ENCODE assay signal across 14 cellular contexts in genomic region chr7:129739427-129739826, GRCh38.
A peak's percentile ranks its signal among the peaks of the same experiment; 100 is the strongest.
DNase-seq lines count a peak whose midpoint lies in the region; ATAC-seq, FAIRE-seq and TF ChIP-seq lines count a peak whose summit lies in the region.
"Had no signal": no experiment of that assay in that cellular context is flagged by ENCODE, and none has a peak within 500 bp of the region (broad histone marks: within the 10 kb centered on the region; RNA-seq: fewer than 3 reads in every experiment).

No MANE protein-coding gene starts in this region.

- no peaks in the 10 kb centered on the region for H4K20me1 ChIP-seq in endothelial cell of umbilical vein (replicated peaks; ENCODE audit: control insufficient read depth, extremely low read depth, insufficient read depth, low read length)

- intact Hi-C loops in endothelial cell of umbilical vein (cut with micrococcal nuclease), result no loop called here

- no peak overlapping the region for H3K4me3 ChIP-seq in endothelial cell of umbilical vein (replicated peaks in 1 of 3; ENCODE audit: insufficient read depth in 1 of 3, low read depth in 1 of 3, low read length in 3 of 3)
- H3K4me3 ChIP-seq: upper lobe of left lung had no signal

- peaks cover 2 to 5% of the 10 kb centered on the region in 2 experiments for H3K36me3 ChIP-seq in endothelial cell of umbilical vein (ENCODE audit: control insufficient read depth in 2 of 2, extremely low read depth in 1 of 2, insufficient read depth in 2 of 2, low read length in 2 of 2)

- no peak for TF ChIP-seq POLR2A in endothelial cell of umbilical vein (IDR thresholded peaks at IDR 0.05; ENCODE audit: low read depth, low read length)

- no peaks in the 10 kb centered on the region for H3K9me3 Mint-ChIP-seq in mesothelial cell of epicardium
- H3K9me3 Mint-ChIP-seq: natural killer cell had no signal

- peak overlapping the region; percentile 72 for H3K27ac Mint-ChIP-seq in mesothelial cell of epicardium
- H3K27ac Mint-ChIP-seq: natural killer cell had no signal

- no peak overlapping the region for H3K4me3 Mint-ChIP-seq in mesothelial cell of epicardium
- H3K4me3 Mint-ChIP-seq: natural killer cell had no signal

- peak; percentile 89 for FAIRE-seq in endothelial cell of umbilical vein (lab: Jason Lieb, UNC)

- dilution Hi-C loops in endothelial cell of umbilical vein (cut with MboI; ENCODE audit: extremely low pct_ligation_motif_present, low sequenced_read_pairs), result no loop called here

- ATAC-seq in GM18867 (IDR thresholded peaks at IDR 0.05; ENCODE audit: unreplicated experiment) (no peak), GM18517 (IDR thresholded peaks at IDR 0.05; ENCODE audit: unreplicated experiment) (no peak)
- ATAC-seq: natural killer cell had no signal

- peaks cover 38% of the 10 kb centered on the region for H3K4me1 Mint-ChIP-seq in mesothelial cell of epicardium
- H3K4me1 Mint-ChIP-seq: natural killer cell had no signal

- H2AFZ ChIP-seq in endothelial cell of umbilical vein (ENCODE audit: low read depth, low read length), result no peak overlapping the region

- H3K79me2 ChIP-seq in endothelial cell of umbilical vein (ENCODE audit: control insufficient read depth, insufficient read depth, low read length), result no peaks in the 10 kb centered on the region

- no TSS peak for BruUV-seq in endothelial cell of umbilical vein (replicated peaks; lab: Mats Ljungman, UMichigan)

- H3K36me3 Mint-ChIP-seq in mesothelial cell of epicardium, result peaks cover 14% of the 10 kb centered on the region
- H3K36me3 Mint-ChIP-seq: natural killer cell had no signal

- peaks cover 15% of the 10 kb centered on the region for H3K4me1 ChIP-seq in endothelial cell of umbilical vein (ENCODE audit: control insufficient read depth, extremely low read depth, insufficient read depth, low read length)

- H3K27ac ChIP-seq in endothelial cell of umbilical vein (ENCODE audit: insufficient read depth, low read depth, low read length), result peak overlapping the region; percentile 16
- H3K27ac ChIP-seq: upper lobe of left lung had no signal

- H3K9ac ChIP-seq in endothelial cell of umbilical vein (replicated peaks; ENCODE audit: extremely low read depth, insufficient read depth, low read length), result no peak overlapping the region

- H3K27me3 ChIP-seq in endothelial cell of umbilical vein (ENCODE audit: control insufficient read depth in 2 of 2, insufficient read depth in 2 of 2, low read length in 2 of 2), result no peaks in the 10 kb centered on the region
- H3K27me3 ChIP-seq: upper lobe of left lung had no signal

- POLR2A ChIA-PET in endothelial cell of umbilical vein (lab: Charles Lee), result no interaction called here

- no peaks in the 10 kb centered on the region for H3K9me3 ChIP-seq in endothelial cell of umbilical vein (replicated peaks; ENCODE audit: control insufficient read depth, insufficient read depth, low read length)
- H3K9me3 ChIP-seq: upper lobe of left lung had no signal

- H3K9me1 ChIP-seq in endothelial cell of umbilical vein (replicated peaks; ENCODE audit: control insufficient read depth, extremely low read depth, insufficient read depth, low read length), result no peaks in the 10 kb centered on the region

- DNase-seq in EL, result peak; percentile 8
- peak; percentile 68 for DNase-seq in NCI-H2107 treated with DMSO at 0.1 percent for 48 hours (lab: John Stamatoyannopoulos, UW; ENCODE audit: unreplicated experiment)
- DNase-seq in endothelial cell of umbilical vein (ENCODE audit: low read depth, low spot score), result peak; percentile 54
- no peak for DNase-seq in mesothelial cell of epicardium (ENCODE audit: low spot score in 2 of 2, unreplicated experiment in 2 of 2)
- DNase-seq in activated CD4-positive, CD25-positive, alpha-beta regulatory T cell treated with anti-CD3 and anti-CD28 coated beads, Interleukin-2, amount 50 U/mL, for 72 hours, result no peak
- no peak for DNase-seq in NCI-H187 (lab: John Stamatoyannopoulos, UW)
- DNase-seq: aorta, glutamatergic neuron, natural killer cell, NCI-H1436 treated with DMSO at 0.1 percent for 48 hours, SIG-M5, upper lobe of left lung had no signal

- no peaks in the 10 kb centered on the region for H3K27me3 Mint-ChIP-seq in mesothelial cell of epicardium (ENCODE audit: low read depth)

- TF ChIP-seq CTCF in endothelial cell of umbilical vein (IDR thresholded peaks at IDR 0.05; ENCODE audit: extremely low read depth in 1 of 2, insufficient read depth in 1 of 2, low read depth in 1 of 2, low read length in 2 of 2) (no peak), mesothelial cell of epicardium (IDR thresholded peaks at IDR 0.05; ENCODE audit: unreplicated experiment) (no peak)

- CTCF ChIA-PET in endothelial cell of umbilical vein (lab: Charles Lee), result interaction anchor here (1.0 to 1.2 kb wide), 2 partner anchors 17 to 81 kb away, joined by 3 read pairs; no protein-coding TSS in a partner anchor

- H3K4me2 ChIP-seq in endothelial cell of umbilical vein (ENCODE audit: insufficient read depth, low read length), result no peak overlapping the region

TF ChIP-seq in endothelial cell of umbilical vein, 7 proteins besides CTCF, POLR2A, EP300 and RAD21:
- TF ChIP-seq MYC (IDR thresholded peaks at IDR 0.05; ENCODE audit: low read depth, low read length), result no peak
- TF ChIP-seq JUN (IDR thresholded peaks at IDR 0.05; ENCODE audit: borderline replicate concordance, insufficient read depth, insufficient read length, low read depth), result peak; percentile 37
TF ChIP-seq in endothelial cell of umbilical vein: peak in this region for 1.

Comparison
In these comparisons a context has a peak if more than half of its experiments do, and no peak if none do; other contexts are left out.
1. DNase-seq: peak in EL (single experiment), NCI-H2107 treated with DMSO at 0.1 percent for 48 hours (single experiment) and endothelial cell of umbilical vein (single experiment); none in mesothelial cell of epicardium (0 of 2), activated CD4-positive, CD25-positive, alpha-beta regulatory T cell treated with anti-CD3 and anti-CD28 coated beads, Interleukin-2, amount 50 U/mL, for 72 hours (single experiment) and NCI-H187 (0 of 2).